In the genomic region with DNA sequence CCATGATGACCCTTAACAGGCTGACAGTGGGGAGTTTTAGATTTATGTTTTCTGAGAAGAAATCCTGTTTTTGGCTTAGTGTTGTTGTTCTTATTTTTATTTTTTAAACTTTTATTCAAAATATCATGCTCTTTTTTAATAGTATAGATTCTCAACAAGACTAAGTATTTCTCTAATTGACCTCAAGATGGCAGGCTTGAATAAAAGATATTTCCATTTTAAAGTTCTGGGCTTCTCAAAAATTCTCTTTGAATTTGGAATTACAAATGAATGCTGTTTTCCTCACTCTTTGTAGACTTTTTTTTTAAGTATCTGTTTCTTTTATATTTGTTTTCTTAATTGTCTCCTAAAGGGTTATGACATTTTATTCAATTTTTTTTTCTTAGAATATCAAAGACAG, we compare ENCODE assay signal across 11 cellular contexts. TPM values are rescaled to one million over a fixed set of nuclear protein-coding genes. Genes with fewer than 3 reads are reported as not detected.
DNase-seq lines count a peak whose midpoint lies in the region; ATAC-seq, FAIRE-seq and TF ChIP-seq lines count a peak whose summit lies in the region.
"Had no signal": no experiment of that assay in that cellular context is flagged by ENCODE, and none has a peak within 500 bp of the region (broad histone marks: within the 10 kb centered on the region; RNA-seq: fewer than 3 reads in every experiment).

No MANE protein-coding gene starts in this region.

- no peaks in the 10 kb centered on the region for H3K36me3 ChIP-seq in Caco-2 (ENCODE audit: control insufficient read depth, insufficient read depth, low read length)
- H3K36me3 ChIP-seq: ascending aorta had no signal

- no peaks in the 10 kb centered on the region for H3K9me3 ChIP-seq in Caco-2
- H3K9me3 ChIP-seq: ascending aorta had no signal

- H3K4me1 Mint-ChIP-seq in natural killer cell (no peaks in the 10 kb centered on the region), Caco-2 (ENCODE audit: low read depth, unreplicated experiment) (no peaks in the 10 kb centered on the region)

- H3K27ac Mint-ChIP-seq in natural killer cell (no peak overlapping the region), Caco-2 (ENCODE audit: unreplicated experiment) (no peak overlapping the region)

- CTCF ChIA-PET in Caco-2 (lab: Charles Lee) = interaction anchor here (2.0 kb wide), 1 partner anchor 309 kb away, joined by 4 read pairs; no protein-coding TSS in a partner anchor

- intact Hi-C loops in natural killer cell (cut with micrococcal nuclease) (no loop called here), Caco-2 (cut with micrococcal nuclease; ENCODE audit: unreplicated experiment) (loop anchor here (1.0 to 5.0 kb wide), 4 partner anchors 266 to 683 kb away; no protein-coding TSS in a partner anchor)

- H3K4me3 Mint-ChIP-seq in natural killer cell (no peak overlapping the region), Caco-2 (ENCODE audit: unreplicated experiment) (no peak overlapping the region)

- peak; percentile 94 for FAIRE-seq in G401.6 (lab: Jason Lieb, UNC)

- POLR2A ChIA-PET in Caco-2 (lab: Charles Lee) = no interaction called here

- no peak for ATAC-seq in natural killer cell
- ATAC-seq in GM18511 (IDR thresholded peaks at IDR 0.05; ENCODE audit: unreplicated experiment) = no peak

- no peak overlapping the region for H3K4me3 ChIP-seq in Caco-2 (ENCODE audit: low read depth, low read length)
- H3K4me3 ChIP-seq: ascending aorta had no signal

- H3K27me3 Mint-ChIP-seq in natural killer cell (ENCODE audit: low read depth in 2 of 2) = no peaks in the 10 kb centered on the region
- no peaks in the 10 kb centered on the region for H3K27me3 Mint-ChIP-seq in Caco-2 (ENCODE audit: insufficient read depth, unreplicated experiment)

- H3K36me3 Mint-ChIP-seq in natural killer cell = no peaks in the 10 kb centered on the region
- H3K36me3 Mint-ChIP-seq in Caco-2 (ENCODE audit: insufficient read depth, unreplicated experiment) = no peaks in the 10 kb centered on the region

- H3K9me3 Mint-ChIP-seq in natural killer cell (no peaks in the 10 kb centered on the region), Caco-2 (ENCODE audit: unreplicated experiment) (no peaks in the 10 kb centered on the region)

- no peaks in the 10 kb centered on the region for H3K4me1 ChIP-seq in Caco-2
- H3K4me1 ChIP-seq: ascending aorta had no signal

- no peaks in the 10 kb centered on the region for H3K27me3 ChIP-seq in Caco-2 (replicated peaks; ENCODE audit: control insufficient read depth, insufficient read depth, low read length)
- H3K27me3 ChIP-seq: ascending aorta had no signal

- DNase-seq in NCI-H146 (lab: John Stamatoyannopoulos, UW) (peak; percentile 46), amniotic epithelial cell (ENCODE audit: low read depth) (peak; percentile 7), middle frontal gyrus (ENCODE audit: extremely low spot score, low spot score) (peak; percentile 48), natural killer cell (no peak), retina (no peak), Caco-2 (no peak)
- DNase-seq: mesendoderm, T1000 had no signal

- no TSS peak for BruUV-seq in Caco-2 (replicated peaks; lab: Mats Ljungman, UMichigan)

- TF ChIP-seq CTCF in natural killer cell (IDR thresholded peaks at IDR 0.05) (no peak), Caco-2 (IDR thresholded peaks at IDR 0.05; ENCODE audit: insufficient read depth in 1 of 2, low read depth in 1 of 2, low read length in 1 of 2, severe bottlenecking in 1 of 2, unreplicated experiment in 1 of 2) (peak in 1 of 2 experiments; percentile 9)

RNA-seq across cellular contexts. Expression of gene SH3GL2, which starts 50.0 kb away (rescaled TPM):
- not detected for total RNA-seq in natural killer cell
- total RNA-seq in Caco-2 (2022) = not detected in 2 replicates
- total RNA-seq: ascending aorta had no signal

Comparison
In these comparisons a context has a peak if more than half of its experiments do, and no peak if none do; other contexts are left out.
1. DNase-seq: peak in NCI-H146 (single experiment), amniotic epithelial cell (single experiment) and middle frontal gyrus (single experiment); none in natural killer cell (single experiment), retina (single experiment) and Caco-2 (0 of 2).